Comparison of ENCODE assay signal across 1 cellular context in the genomic region with DNA sequence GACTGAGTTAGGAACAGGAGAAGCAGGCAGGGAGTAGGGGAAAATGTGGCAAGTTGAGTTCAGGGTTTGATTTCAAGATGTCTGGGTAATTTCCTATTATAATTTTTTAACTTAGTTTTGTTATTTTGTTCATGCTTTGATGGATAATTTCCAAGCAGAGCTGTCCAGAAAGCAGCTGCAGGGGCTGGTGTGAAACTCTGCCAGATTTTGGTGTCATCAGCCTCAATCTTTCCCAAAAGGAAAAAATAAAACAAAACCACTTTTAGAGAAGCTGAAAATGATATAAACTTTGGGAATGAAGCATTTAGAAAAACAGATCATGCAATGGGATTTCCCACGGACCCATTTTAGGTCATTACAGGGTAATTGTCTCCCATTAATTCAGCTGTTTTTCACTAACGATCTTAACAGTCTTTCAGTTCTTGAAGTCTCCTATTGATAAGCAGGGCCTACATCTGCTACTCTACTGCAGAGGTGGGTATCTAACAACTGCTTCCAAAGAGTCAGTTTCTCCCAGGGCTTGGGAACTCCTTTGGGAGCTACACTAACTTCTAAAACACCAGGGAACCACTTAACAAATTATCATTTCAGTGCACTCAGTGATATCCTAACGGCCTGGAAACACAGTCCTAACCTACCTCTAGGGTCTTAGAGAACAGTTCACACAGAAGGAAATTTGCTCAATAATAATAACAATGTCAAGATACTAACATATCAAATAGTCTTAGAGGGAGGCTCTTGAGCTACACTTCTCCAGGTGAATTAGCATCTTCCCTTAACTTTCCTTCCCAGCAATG.
A peak's percentile ranks its signal among the peaks of the same experiment; 100 is the strongest.
TF ChIP-seq lines count a peak whose summit lies in the region.

No MANE protein-coding gene starts in this region.

TF ChIP-seq in WTC11, 78 proteins besides CTCF, POLR2A, EP300 and RAD21 (continued from another document and continues in another):
- TF ChIP-seq ERG (CRISPR knock-in tag; IDR thresholded peaks at IDR 0.05) (no peak), ZNF138 (CRISPR knock-in tag; conservative IDR thresholded peaks at IDR 0.05) (no peak), GTF2I (CRISPR knock-in tag; conservative IDR thresholded peaks at IDR 0.05) (no peak), FOXP1 (CRISPR knock-in tag; IDR thresholded peaks at IDR 0.05; ENCODE audit: borderline replicate concordance) (no peak), USF1 (CRISPR knock-in tag; IDR thresholded peaks at IDR 0.05) (no peak; the same call in 1 of the 2 replicates), E2F4 (CRISPR knock-in tag; IDR thresholded peaks at IDR 0.05; ENCODE audit: borderline replicate concordance, low read depth) (no peak), TEAD1 (CRISPR knock-in tag; IDR thresholded peaks at IDR 0.05) (peak; percentile 69; the same call in 1 of the 2 replicates), ATF2 (CRISPR knock-in tag; IDR thresholded peaks at IDR 0.05; ENCODE audit: borderline replicate concordance, low read depth) (no peak), CBFB (CRISPR knock-in tag; IDR thresholded peaks at IDR 0.05; ENCODE audit: low read depth) (no peak), KAT7 (CRISPR knock-in tag; IDR thresholded peaks at IDR 0.05; ENCODE audit: borderline replicate concordance) (0 out of 2 replicates have a peak, but pooled peaks have one; percentile 31), MAX (CRISPR knock-in tag; IDR thresholded peaks at IDR 0.05) (0 out of 2 replicates have a peak, but pooled peaks have one; percentile 17), NR1H2 (CRISPR knock-in tag; IDR thresholded peaks at IDR 0.05) (no peak), EMX1 (CRISPR knock-in tag; IDR thresholded peaks at IDR 0.05) (no peak), FOXK1 (CRISPR knock-in tag; IDR thresholded peaks at IDR 0.05) (0 out of 2 replicates have a peak, but pooled peaks have one; percentile 30), JAZF1 (CRISPR knock-in tag; IDR thresholded peaks at IDR 0.05) (no peak), ETV6 (CRISPR knock-in tag; IDR thresholded peaks at IDR 0.05) (no peak), ZNF416 (CRISPR knock-in tag; IDR thresholded peaks at IDR 0.05) (no peak), SMAD3 (CRISPR knock-in tag; IDR thresholded peaks at IDR 0.05; ENCODE audit: borderline replicate concordance) (no peak), IRF2 (CRISPR knock-in tag; IDR thresholded peaks at IDR 0.05; ENCODE audit: borderline replicate concordance, low read depth) (no peak), TEAD4 (CRISPR knock-in tag; IDR thresholded peaks at IDR 0.05) (no peak), ZNF219 (CRISPR knock-in tag; IDR thresholded peaks at IDR 0.05; ENCODE audit: borderline replicate concordance) (no peak), NR2C2 (CRISPR knock-in tag; IDR thresholded peaks at IDR 0.05) (no peak), RORB (CRISPR knock-in tag; IDR thresholded peaks at IDR 0.05) (no peak)
- TF ChIP-seq, protein P1, sequence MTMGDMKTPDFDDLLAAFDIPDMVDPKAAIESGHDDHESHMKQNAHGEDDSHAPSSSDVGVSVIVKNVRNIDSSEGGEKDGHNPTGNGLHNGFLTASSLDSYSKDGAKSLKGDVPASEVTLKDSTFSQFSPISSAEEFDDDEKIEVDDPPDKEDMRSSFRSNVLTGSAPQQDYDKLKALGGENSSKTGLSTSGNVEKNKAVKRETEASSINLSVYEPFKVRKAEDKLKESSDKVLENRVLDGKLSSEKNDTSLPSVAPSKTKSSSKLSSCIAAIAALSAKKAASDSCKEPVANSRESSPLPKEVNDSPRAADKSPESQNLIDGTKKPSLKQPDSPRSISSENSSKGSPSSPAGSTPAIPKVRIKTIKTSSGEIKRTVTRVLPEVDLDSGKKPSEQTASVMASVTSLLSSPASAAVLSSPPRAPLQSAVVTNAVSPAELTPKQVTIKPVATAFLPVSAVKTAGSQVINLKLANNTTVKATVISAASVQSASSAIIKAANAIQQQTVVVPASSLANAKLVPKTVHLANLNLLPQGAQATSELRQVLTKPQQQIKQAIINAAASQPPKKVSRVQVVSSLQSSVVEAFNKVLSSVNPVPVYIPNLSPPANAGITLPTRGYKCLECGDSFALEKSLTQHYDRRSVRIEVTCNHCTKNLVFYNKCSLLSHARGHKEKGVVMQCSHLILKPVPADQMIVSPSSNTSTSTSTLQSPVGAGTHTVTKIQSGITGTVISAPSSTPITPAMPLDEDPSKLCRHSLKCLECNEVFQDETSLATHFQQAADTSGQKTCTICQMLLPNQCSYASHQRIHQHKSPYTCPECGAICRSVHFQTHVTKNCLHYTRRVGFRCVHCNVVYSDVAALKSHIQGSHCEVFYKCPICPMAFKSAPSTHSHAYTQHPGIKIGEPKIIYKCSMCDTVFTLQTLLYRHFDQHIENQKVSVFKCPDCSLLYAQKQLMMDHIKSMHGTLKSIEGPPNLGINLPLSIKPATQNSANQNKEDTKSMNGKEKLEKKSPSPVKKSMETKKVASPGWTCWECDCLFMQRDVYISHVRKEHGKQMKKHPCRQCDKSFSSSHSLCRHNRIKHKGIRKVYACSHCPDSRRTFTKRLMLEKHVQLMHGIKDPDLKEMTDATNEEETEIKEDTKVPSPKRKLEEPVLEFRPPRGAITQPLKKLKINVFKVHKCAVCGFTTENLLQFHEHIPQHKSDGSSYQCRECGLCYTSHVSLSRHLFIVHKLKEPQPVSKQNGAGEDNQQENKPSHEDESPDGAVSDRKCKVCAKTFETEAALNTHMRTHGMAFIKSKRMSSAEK (CRISPR knock-in tag; IDR thresholded peaks at IDR 0.05; ENCODE audit: borderline replicate concordance), result no peak
- TF ChIP-seq, protein P2, sequence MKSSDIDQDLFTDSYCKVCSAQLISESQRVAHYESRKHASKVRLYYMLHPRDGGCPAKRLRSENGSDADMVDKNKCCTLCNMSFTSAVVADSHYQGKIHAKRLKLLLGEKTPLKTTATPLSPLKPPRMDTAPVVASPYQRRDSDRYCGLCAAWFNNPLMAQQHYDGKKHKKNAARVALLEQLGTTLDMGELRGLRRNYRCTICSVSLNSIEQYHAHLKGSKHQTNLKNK (CRISPR knock-in tag; IDR thresholded peaks at IDR 0.05), result 0 out of 2 replicates have a peak, but pooled peaks have one; percentile 35
- TF ChIP-seq, protein P3, sequence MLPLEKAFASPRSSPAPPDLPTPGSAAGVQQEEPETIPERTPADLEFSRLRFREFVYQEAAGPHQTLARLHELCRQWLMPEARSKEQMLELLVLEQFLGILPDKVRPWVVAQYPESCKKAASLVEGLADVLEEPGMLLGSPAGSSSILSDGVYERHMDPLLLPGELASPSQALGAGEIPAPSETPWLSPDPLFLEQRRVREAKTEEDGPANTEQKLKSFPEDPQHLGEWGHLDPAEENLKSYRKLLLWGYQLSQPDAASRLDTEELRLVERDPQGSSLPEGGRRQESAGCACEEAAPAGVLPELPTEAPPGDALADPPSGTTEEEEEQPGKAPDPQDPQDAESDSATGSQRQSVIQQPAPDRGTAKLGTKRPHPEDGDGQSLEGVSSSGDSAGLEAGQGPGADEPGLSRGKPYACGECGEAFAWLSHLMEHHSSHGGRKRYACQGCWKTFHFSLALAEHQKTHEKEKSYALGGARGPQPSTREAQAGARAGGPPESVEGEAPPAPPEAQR (CRISPR knock-in tag; IDR thresholded peaks at IDR 0.05), result no peak
- TF ChIP-seq, protein P4, sequence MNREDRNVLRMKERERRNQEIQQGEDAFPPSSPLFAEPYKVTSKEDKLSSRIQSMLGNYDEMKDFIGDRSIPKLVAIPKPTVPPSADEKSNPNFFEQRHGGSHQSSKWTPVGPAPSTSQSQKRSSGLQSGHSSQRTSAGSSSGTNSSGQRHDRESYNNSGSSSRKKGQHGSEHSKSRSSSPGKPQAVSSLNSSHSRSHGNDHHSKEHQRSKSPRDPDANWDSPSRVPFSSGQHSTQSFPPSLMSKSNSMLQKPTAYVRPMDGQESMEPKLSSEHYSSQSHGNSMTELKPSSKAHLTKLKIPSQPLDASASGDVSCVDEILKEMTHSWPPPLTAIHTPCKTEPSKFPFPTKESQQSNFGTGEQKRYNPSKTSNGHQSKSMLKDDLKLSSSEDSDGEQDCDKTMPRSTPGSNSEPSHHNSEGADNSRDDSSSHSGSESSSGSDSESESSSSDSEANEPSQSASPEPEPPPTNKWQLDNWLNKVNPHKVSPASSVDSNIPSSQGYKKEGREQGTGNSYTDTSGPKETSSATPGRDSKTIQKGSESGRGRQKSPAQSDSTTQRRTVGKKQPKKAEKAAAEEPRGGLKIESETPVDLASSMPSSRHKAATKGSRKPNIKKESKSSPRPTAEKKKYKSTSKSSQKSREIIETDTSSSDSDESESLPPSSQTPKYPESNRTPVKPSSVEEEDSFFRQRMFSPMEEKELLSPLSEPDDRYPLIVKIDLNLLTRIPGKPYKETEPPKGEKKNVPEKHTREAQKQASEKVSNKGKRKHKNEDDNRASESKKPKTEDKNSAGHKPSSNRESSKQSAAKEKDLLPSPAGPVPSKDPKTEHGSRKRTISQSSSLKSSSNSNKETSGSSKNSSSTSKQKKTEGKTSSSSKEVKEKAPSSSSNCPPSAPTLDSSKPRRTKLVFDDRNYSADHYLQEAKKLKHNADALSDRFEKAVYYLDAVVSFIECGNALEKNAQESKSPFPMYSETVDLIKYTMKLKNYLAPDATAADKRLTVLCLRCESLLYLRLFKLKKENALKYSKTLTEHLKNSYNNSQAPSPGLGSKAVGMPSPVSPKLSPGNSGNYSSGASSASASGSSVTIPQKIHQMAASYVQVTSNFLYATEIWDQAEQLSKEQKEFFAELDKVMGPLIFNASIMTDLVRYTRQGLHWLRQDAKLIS (CRISPR knock-in tag; IDR thresholded peaks at IDR 0.05; ENCODE audit: borderline replicate concordance), result no peak
- TF ChIP-seq, protein P5, sequence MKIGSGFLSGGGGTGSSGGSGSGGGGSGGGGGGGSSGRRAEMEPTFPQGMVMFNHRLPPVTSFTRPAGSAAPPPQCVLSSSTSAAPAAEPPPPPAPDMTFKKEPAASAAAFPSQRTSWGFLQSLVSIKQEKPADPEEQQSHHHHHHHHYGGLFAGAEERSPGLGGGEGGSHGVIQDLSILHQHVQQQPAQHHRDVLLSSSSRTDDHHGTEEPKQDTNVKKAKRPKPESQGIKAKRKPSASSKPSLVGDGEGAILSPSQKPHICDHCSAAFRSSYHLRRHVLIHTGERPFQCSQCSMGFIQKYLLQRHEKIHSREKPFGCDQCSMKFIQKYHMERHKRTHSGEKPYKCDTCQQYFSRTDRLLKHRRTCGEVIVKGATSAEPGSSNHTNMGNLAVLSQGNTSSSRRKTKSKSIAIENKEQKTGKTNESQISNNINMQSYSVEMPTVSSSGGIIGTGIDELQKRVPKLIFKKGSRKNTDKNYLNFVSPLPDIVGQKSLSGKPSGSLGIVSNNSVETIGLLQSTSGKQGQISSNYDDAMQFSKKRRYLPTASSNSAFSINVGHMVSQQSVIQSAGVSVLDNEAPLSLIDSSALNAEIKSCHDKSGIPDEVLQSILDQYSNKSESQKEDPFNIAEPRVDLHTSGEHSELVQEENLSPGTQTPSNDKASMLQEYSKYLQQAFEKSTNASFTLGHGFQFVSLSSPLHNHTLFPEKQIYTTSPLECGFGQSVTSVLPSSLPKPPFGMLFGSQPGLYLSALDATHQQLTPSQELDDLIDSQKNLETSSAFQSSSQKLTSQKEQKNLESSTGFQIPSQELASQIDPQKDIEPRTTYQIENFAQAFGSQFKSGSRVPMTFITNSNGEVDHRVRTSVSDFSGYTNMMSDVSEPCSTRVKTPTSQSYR (CRISPR knock-in tag; IDR thresholded peaks at IDR 0.05), result peak; percentile 51; the same call in 1 of the 2 replicates
- TF ChIP-seq, protein P6, sequence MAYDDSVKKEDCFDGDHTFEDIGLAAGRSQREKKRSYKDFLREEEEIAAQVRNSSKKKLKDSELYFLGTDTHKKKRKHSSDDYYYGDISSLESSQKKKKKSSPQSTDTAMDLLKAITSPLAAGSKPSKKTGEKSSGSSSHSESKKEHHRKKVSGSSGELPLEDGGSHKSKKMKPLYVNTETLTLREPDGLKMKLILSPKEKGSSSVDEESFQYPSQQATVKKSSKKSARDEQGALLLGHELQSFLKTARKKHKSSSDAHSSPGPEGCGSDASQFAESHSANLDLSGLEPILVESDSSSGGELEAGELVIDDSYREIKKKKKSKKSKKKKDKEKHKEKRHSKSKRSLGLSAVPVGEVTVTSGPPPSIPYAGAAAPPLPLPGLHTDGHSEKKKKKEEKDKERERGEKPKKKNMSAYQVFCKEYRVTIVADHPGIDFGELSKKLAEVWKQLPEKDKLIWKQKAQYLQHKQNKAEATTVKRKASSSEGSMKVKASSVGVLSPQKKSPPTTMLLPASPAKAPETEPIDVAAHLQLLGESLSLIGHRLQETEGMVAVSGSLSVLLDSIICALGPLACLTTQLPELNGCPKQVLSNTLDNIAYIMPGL (CRISPR knock-in tag; IDR thresholded peaks at IDR 0.05), result no peak
